ENCODE assay signal across 25 cellular contexts in the genomic region with DNA sequence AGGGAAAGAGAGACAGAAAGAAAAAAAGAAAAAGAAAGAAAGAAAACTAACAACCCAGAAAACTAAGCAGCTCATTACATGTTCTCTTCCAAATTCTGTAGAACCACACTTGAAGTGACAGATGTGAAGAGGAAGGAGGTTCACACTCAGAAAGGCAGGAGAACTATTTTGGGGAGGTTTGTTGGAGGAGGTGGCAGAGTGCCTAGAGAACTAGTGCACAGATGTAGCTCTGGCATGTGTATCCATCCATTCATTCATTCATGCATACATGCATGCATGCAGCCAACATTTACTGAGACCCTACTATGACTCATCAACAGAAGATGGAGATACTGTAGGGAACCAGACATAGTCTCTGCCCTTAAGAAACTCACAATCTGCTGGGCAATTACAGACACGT.
DNase-seq lines count a peak whose midpoint lies in the region; ATAC-seq, FAIRE-seq and TF ChIP-seq lines count a peak whose summit lies in the region.
"Had no signal": no experiment of that assay in that cellular context is flagged by ENCODE, and none has a peak within 500 bp of the region (broad histone marks: within the 10 kb centered on the region; RNA-seq: fewer than 3 reads in every experiment).

No MANE protein-coding gene starts in this region.

- DNase-seq in HepG2 (ENCODE audit: low spot score) = no peak
- no peak for DNase-seq in right lobe of liver
- peak; percentile 30 to 71 for DNase-seq in NCI-H446 (lab: John Stamatoyannopoulos, UW)
- peak; percentile 64 for DNase-seq in inferior parietal cortex (ENCODE audit: extremely low spot score)
- DNase-seq in superior temporal gyrus (ENCODE audit: extremely low spot score) = peak; percentile 67
- no peak for DNase-seq in GM23338 (ENCODE audit: low spot score)
- DNase-seq in cerebellar nuclear complex (lab: John Stamatoyannopoulos, UW) = no peak
- DNase-seq: 8988T; ACHN; AML-193; C1 segment of cervical spinal cord; Calu3; CD4-positive, alpha-beta memory T cell; COR-L47; DMS53; DMS79 treated with DMSO at 0.1 percent for 48 hours; GF-D8; GOT3; HFFc6 had no signal

- H3K79me2 ChIP-seq in HepG2 (ENCODE audit: insufficient read depth, low read length) (no peaks in the 10 kb centered on the region), GM23338 (replicated peaks; ENCODE audit: insufficient read depth) (no peaks in the 10 kb centered on the region)

- H3K4me3 ChIP-seq in HepG2 (replicated peaks in 1 of 3; ENCODE audit: insufficient read depth in 1 of 3, low read depth in 2 of 3, low read length in 3 of 3) = no peak overlapping the region
- no peak overlapping the region for H3K4me3 ChIP-seq in right lobe of liver
- no peak overlapping the region for H3K4me3 ChIP-seq in GM23338
- H3K4me3 ChIP-seq: A549, HAP-1 had no signal

- no peak for TF ChIP-seq RAD21 in HepG2 (CRISPR knock-in tag; IDR thresholded peaks at IDR 0.05)

- H3K4me3 Mint-ChIP-seq in GM23338 = no peak overlapping the region
- H3K4me3 Mint-ChIP-seq: CD4-positive, alpha-beta memory T cell; HFFc6 had no signal

- H3K36me3 ChIP-seq in HepG2 (replicated peaks in 1 of 2; ENCODE audit: control insufficient read depth in 1 of 2, insufficient read depth in 2 of 2, low read length in 2 of 2) (no peaks in the 10 kb centered on the region), right lobe of liver (no peaks in the 10 kb centered on the region), GM23338 (ENCODE audit: insufficient read depth) (no peaks in the 10 kb centered on the region)
- H3K36me3 ChIP-seq: HAP-1 had no signal

- no TSS peak for BruUV-seq in HepG2 (replicated peaks; lab: Mats Ljungman, UMichigan)

- no peaks in the 10 kb centered on the region for H3K9me3 ChIP-seq in HepG2 (ENCODE audit: low read length)
- no peaks in the 10 kb centered on the region for H3K9me3 ChIP-seq in right lobe of liver
- H3K9me3 ChIP-seq: A549, HAP-1 had no signal

- 0% methylated on average over 1 of the region's 1 CpG for WGBS in HepG2 (ENCODE audit: low lambda C conversion rate)
- WGBS in right lobe of liver (ENCODE audit: insufficient coverage, low coverage, low lambda C conversion rate, missing lambda C conversion rate) = 82% methylated on average over 1 of the region's 1 CpG

- intact Hi-C loops in HepG2 (cut with micrococcal nuclease; ENCODE audit: unreplicated experiment) (no loop called here), right lobe of liver (cut with DNase I) (no loop called here)

- no peaks in the 10 kb centered on the region for H3K9me3 Mint-ChIP-seq in GM23338

- H3K27me3 ChIP-seq in HepG2 (ENCODE audit: control insufficient read depth in 1 of 2, insufficient read depth in 2 of 2, low read length in 2 of 2) (no peaks in the 10 kb centered on the region; a peak in 1 of 5 replicates), right lobe of liver (no peaks in the 10 kb centered on the region), GM23338 (ENCODE audit: insufficient read depth) (no peaks in the 10 kb centered on the region)

- POLR2A ChIA-PET in HepG2 (lab: Yijun Ruan, JAX) = no interaction called here

- in situ Hi-C loops in HepG2 (cut with HindIII; ENCODE audit: extremely low pct_ligation_motif_present, low pct_unique_long_range_greater_than_20kb) = no loop called here

- no peak for FAIRE-seq in HepG2 (lab: Jason Lieb, UNC)
- FAIRE-seq: A549, GM12891, GM18507, H54 had no signal

- H2AFZ ChIP-seq in HepG2 (ENCODE audit: low read length) (no peak overlapping the region), GM23338 (no peak overlapping the region)

- H3K27ac ChIP-seq in HepG2 (ENCODE audit: extremely low read length, insufficient read depth, low read length) (no peak overlapping the region), right lobe of liver (no peak overlapping the region), GM23338 (ENCODE audit: low read depth) (no peak overlapping the region)
- H3K27ac ChIP-seq: A549 had no signal

- TF ChIP-seq CTCF in HepG2 (CRISPR knock-in tag; IDR thresholded peaks at IDR 0.05) = no peak
- no peak for TF ChIP-seq CTCF in right lobe of liver (IDR thresholded peaks at IDR 0.05)
- TF ChIP-seq CTCF in GM23338 (conservative IDR thresholded peaks at IDR 0.05; ENCODE audit: low read depth in 2 of 2) = no peak

- peaks cover 22% of the 10 kb centered on the region for H3K4me1 Mint-ChIP-seq in GM23338
- H3K4me1 Mint-ChIP-seq: CD4-positive, alpha-beta memory T cell had no signal

- H4K20me1 ChIP-seq in HepG2 (ENCODE audit: insufficient read depth, low read length) (no peaks in the 10 kb centered on the region), GM23338 (replicated peaks; ENCODE audit: insufficient read depth) (no peaks in the 10 kb centered on the region)

- no peaks in the 10 kb centered on the region for H3K9me2 ChIP-seq in GM23338 (ENCODE audit: insufficient read depth)

- CTCF ChIA-PET in HepG2 (lab: Yijun Ruan, JAX; ENCODE audit: low intra/inter-chr PET ratio, low total read pairs) = no interaction called here

- ATAC-seq in HepG2 = no peak
- ATAC-seq in right lobe of liver = no peak
- ATAC-seq in GM23338 = no peak
- no peak for ATAC-seq in HG02588 (IDR thresholded peaks at IDR 0.05; ENCODE audit: unreplicated experiment)
- ATAC-seq: A549 had no signal

- H3K4me1 ChIP-seq in HepG2 (ENCODE audit: insufficient read depth, low read length) (no peaks in the 10 kb centered on the region), right lobe of liver (peaks cover 0 to 9% (median 4%) of the 10 kb centered on the region in 4 donors), GM23338 (ENCODE audit: insufficient read depth) (peaks cover 14% of the 10 kb centered on the region)
- H3K4me1 ChIP-seq: HAP-1 had no signal

- no peak for TF ChIP-seq EP300 in HepG2 (IDR thresholded peaks at IDR 0.05; ENCODE audit: low read depth in 2 of 2, low read length in 2 of 2)
- no peak for TF ChIP-seq EP300 in HepG2 (CRISPR knock-in tag; IDR thresholded peaks at IDR 0.05; ENCODE audit: borderline replicate concordance)

- H3K27me3 Mint-ChIP-seq in GM23338 (ENCODE audit: insufficient read depth, low read depth, poor library complexity) = no peaks in the 10 kb centered on the region
- H3K27me3 Mint-ChIP-seq: CD4-positive, alpha-beta memory T cell had no signal

- no peak overlapping the region for H3K9ac ChIP-seq in HepG2 (ENCODE audit: insufficient read depth, low read depth, low read length)

- no peaks in the 10 kb centered on the region for H3K36me3 Mint-ChIP-seq in GM23338 (ENCODE audit: low read depth)
- H3K36me3 Mint-ChIP-seq: CD4-positive, alpha-beta memory T cell had no signal

- no peaks in the 10 kb centered on the region for H3F3A ChIP-seq in GM23338 (replicated peaks; ENCODE audit: low read depth)

- H3K27ac Mint-ChIP-seq in GM23338 = no peak overlapping the region
- H3K27ac Mint-ChIP-seq: CD4-positive, alpha-beta memory T cell; HFFc6 had no signal

- no peak for TF ChIP-seq POLR2A in HepG2 (IDR thresholded peaks at IDR 0.05; ENCODE audit: insufficient read depth in 1 of 2, low read depth in 2 of 2, low read length in 2 of 2)
- no peak for TF ChIP-seq POLR2A in right lobe of liver (IDR thresholded peaks at IDR 0.05)

- H3K4me2 ChIP-seq in HepG2 (ENCODE audit: low read depth, low read length) (no peak overlapping the region), GM23338 (no peak overlapping the region)
- H3K4me2 ChIP-seq: A549 had no signal

TF ChIP-seq in HepG2, 621 proteins besides CTCF, POLR2A, EP300 and RAD21:
- TF ChIP-seq CREB1 (IDR thresholded peaks at IDR 0.05) = 0 out of 2 replicates have a peak, but pooled peaks have one; percentile 33
- TF ChIP-seq CREB1 (CRISPR knock-in tag; IDR thresholded peaks at IDR 0.05) = no peak
- no peak for TF ChIP-seq HOXA5 (CRISPR knock-in tag; IDR thresholded peaks at IDR 0.05)

TF ChIP-seq in GM23338, 12 proteins besides CTCF, POLR2A, EP300 and RAD21 (continues in another document):
- no peak for TF ChIP-seq ZNF331 (CRISPR knock-in tag; IDR thresholded peaks at IDR 0.05; ENCODE audit: low read depth)
- TF ChIP-seq, protein P1, sequence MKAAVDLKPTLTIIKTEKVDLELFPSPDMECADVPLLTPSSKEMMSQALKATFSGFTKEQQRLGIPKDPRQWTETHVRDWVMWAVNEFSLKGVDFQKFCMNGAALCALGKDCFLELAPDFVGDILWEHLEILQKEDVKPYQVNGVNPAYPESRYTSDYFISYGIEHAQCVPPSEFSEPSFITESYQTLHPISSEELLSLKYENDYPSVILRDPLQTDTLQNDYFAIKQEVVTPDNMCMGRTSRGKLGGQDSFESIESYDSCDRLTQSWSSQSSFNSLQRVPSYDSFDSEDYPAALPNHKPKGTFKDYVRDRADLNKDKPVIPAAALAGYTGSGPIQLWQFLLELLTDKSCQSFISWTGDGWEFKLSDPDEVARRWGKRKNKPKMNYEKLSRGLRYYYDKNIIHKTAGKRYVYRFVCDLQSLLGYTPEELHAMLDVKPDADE (IDR thresholded peaks at IDR 0.05) = no peak
- TF ChIP-seq EZH2phosphoT487 (IDR thresholded peaks at IDR 0.05; ENCODE audit: unreplicated experiment) = no peak
- TF ChIP-seq ZNF114 (CRISPR knock-in tag; IDR thresholded peaks at IDR 0.05) = no peak
- TF ChIP-seq CREB1 (CRISPR knock-in tag; IDR thresholded peaks at IDR 0.05; ENCODE audit: low read depth) = no peak
- TF ChIP-seq, protein P2, sequence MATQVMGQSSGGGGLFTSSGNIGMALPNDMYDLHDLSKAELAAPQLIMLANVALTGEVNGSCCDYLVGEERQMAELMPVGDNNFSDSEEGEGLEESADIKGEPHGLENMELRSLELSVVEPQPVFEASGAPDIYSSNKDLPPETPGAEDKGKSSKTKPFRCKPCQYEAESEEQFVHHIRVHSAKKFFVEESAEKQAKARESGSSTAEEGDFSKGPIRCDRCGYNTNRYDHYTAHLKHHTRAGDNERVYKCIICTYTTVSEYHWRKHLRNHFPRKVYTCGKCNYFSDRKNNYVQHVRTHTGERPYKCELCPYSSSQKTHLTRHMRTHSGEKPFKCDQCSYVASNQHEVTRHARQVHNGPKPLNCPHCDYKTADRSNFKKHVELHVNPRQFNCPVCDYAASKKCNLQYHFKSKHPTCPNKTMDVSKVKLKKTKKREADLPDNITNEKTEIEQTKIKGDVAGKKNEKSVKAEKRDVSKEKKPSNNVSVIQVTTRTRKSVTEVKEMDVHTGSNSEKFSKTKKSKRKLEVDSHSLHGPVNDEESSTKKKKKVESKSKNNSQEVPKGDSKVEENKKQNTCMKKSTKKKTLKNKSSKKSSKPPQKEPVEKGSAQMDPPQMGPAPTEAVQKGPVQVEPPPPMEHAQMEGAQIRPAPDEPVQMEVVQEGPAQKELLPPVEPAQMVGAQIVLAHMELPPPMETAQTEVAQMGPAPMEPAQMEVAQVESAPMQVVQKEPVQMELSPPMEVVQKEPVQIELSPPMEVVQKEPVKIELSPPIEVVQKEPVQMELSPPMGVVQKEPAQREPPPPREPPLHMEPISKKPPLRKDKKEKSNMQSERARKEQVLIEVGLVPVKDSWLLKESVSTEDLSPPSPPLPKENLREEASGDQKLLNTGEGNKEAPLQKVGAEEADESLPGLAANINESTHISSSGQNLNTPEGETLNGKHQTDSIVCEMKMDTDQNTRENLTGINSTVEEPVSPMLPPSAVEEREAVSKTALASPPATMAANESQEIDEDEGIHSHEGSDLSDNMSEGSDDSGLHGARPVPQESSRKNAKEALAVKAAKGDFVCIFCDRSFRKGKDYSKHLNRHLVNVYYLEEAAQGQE (IDR thresholded peaks at IDR 0.05; ENCODE audit: unreplicated experiment) = no peak
- no peak for TF ChIP-seq JUNB (IDR thresholded peaks at IDR 0.05; ENCODE audit: unreplicated experiment)
- no peak for TF ChIP-seq NANOG (IDR thresholded peaks at IDR 0.05; ENCODE audit: borderline replicate concordance)
- TF ChIP-seq STAT1 (IDR thresholded peaks at IDR 0.05; ENCODE audit: unreplicated experiment) = no peak

Comparison
In these comparisons a context has a peak if more than half of its experiments do, and no peak if none do; other contexts are left out.
1. DNase-seq: peak in NCI-H446 (2 of 2), inferior parietal cortex (single experiment) and superior temporal gyrus (single experiment); none in HepG2 (single experiment), right lobe of liver (0 of 3), GM23338 (single experiment) and cerebellar nuclear complex (0 of 2).